9 cellular contexts compared by ENCODE assay signal in the genomic region with DNA sequence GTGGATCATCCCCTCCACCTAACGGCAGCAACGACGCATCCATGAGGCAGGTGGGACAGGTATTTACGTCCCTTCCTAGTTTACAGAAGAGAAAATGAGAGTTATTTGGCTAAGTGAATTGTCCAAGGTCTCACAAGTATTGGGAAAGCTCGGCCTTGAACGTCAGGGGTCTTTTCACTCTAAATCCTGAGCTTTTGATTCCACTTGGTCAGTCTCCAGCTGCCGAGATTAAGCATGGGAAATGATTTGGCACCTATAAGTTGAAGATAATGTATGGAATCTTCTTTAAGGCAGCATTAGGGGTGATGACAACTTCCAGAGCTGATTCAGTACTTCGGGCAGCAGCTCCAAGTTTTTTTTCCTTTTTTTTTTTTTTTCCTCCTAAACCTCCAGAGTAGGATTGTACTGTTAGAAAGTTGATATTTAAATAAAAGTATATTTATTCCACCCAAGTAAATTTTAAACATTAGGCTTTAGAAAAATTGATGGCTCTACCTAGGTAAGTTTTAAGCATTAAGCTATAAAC. TPM values are rescaled to one million over a fixed set of nuclear protein-coding genes. Genes with fewer than 3 reads are reported as not detected.
DNase-seq lines count a peak whose midpoint lies in the region; ATAC-seq and TF ChIP-seq lines count a peak whose summit lies in the region.
"Had no signal": no experiment of that assay in that cellular context is flagged by ENCODE, and none has a peak within 500 bp of the region (broad histone marks: within the 10 kb centered on the region; RNA-seq: fewer than 3 reads in every experiment).

No MANE protein-coding gene starts in this region.

- H3K27ac ChIP-seq in stomach smooth muscle (ENCODE audit: low read length), result no peak overlapping the region

- intact Hi-C loops in activated B cell treated with CpG ODN at 0.5 μM for 24 hours (cut with micrococcal nuclease), result loop anchor here (1.0 kb wide), 3 partner anchors 45 to 167 kb away; a partner anchor contains a TSS

- peak overlapping the region; percentile 71 to 73 for H3K9ac ChIP-seq in stomach smooth muscle (ENCODE audit: low read length in 2 of 2)

- H3K9me3 Mint-ChIP-seq in activated B cell treated with CpG ODN at 0.5 μM for 24 hours, result no peaks in the 10 kb centered on the region

- no peak for TF ChIP-seq CTCF in activated B cell treated with CpG ODN at 0.5 μM for 24 hours (IDR thresholded peaks at IDR 0.05)

- H3K27me3 ChIP-seq in stomach smooth muscle (ENCODE audit: control insufficient read depth in 1 of 2, insufficient read depth in 2 of 2, low read length in 2 of 2), result peaks cover 0 to 2% of the 10 kb centered on the region in 2 donors

- H3K4me1 ChIP-seq in stomach smooth muscle (ENCODE audit: control insufficient read depth, insufficient read depth, low read length), result peaks cover 5% of the 10 kb centered on the region

- H3K4me3 ChIP-seq in iPS-11a (ENCODE audit: low read depth, low read length) (peak overlapping the region; percentile 90), stomach smooth muscle (ENCODE audit: low read length in 2 of 2) (peak overlapping the region; percentile 75 to 97)

- POLR2A ChIA-PET in activated B cell treated with CpG ODN at 0.5 μM for 24 hours (lab: Charles Lee), result interaction anchor here (0.7 to 1.8 kb wide), 5 partner anchors 57 to 1145 kb away, joined by 3 to 13 read pairs (median 4); a partner anchor contains a TSS

- ATAC-seq in activated B cell treated with CpG ODN at 0.5 μM for 24 hours (ENCODE audit: low read depth), result no peak

- no peaks in the 10 kb centered on the region for H3K36me3 ChIP-seq in stomach smooth muscle (ENCODE audit: control insufficient read depth in 2 of 2, insufficient read depth in 2 of 2, low read length in 2 of 2)

- DNase-seq in NCI-H524 (lab: John Stamatoyannopoulos, UW), result peak; percentile 21 to 40
- no peak for DNase-seq in NCI-H524 treated with DMSO at 0.1 percent for 48 hours (lab: John Stamatoyannopoulos, UW)
- DNase-seq in activated B cell treated with CpG ODN at 0.5 μM for 24 hours, result no peak
- DNase-seq in NCI-H82 treated with DMSO at 0.1 percent for 48 hours (lab: John Stamatoyannopoulos, UW; ENCODE audit: unreplicated experiment), result no peak
- DNase-seq in activated gamma-delta T cell (lab: John Stamatoyannopoulos, UW), result no peak
- DNase-seq in NCI-H510A (lab: John Stamatoyannopoulos, UW), result no peak

- no peaks in the 10 kb centered on the region for H3K36me3 Mint-ChIP-seq in activated B cell treated with CpG ODN at 0.5 μM for 24 hours (ENCODE audit: low read depth)

- no peaks in the 10 kb centered on the region for H3K9me3 ChIP-seq in stomach smooth muscle (ENCODE audit: control insufficient read depth in 2 of 2, low read length in 2 of 2)

- peak overlapping the region; percentile 89 for H3K4me3 Mint-ChIP-seq in activated B cell treated with CpG ODN at 0.5 μM for 24 hours

- H3K27me3 Mint-ChIP-seq in activated B cell treated with CpG ODN at 0.5 μM for 24 hours, result no peaks in the 10 kb centered on the region

- H3K4me1 Mint-ChIP-seq in activated B cell treated with CpG ODN at 0.5 μM for 24 hours, result peaks cover 11% of the 10 kb centered on the region

- CTCF ChIA-PET in activated B cell treated with CpG ODN at 0.5 μM for 24 hours (lab: Charles Lee), result interaction anchor here (1.1 to 1.8 kb wide), 3 partner anchors 164 to 211 kb away, joined by 4 to 5 read pairs (median 4); no protein-coding TSS in a partner anchor

- no peak overlapping the region for H3K27ac Mint-ChIP-seq in activated B cell treated with CpG ODN at 0.5 μM for 24 hours

RNA-seq across cellular contexts. Expression of a gene that starts 0.7 kb away (rescaled TPM):
- 4.7 and 6.3 TPM in 2 replicates for total RNA-seq in activated B cell treated with CpG ODN at 0.5 μM for 24 hours

RNA-seq across cellular contexts. Expression of a gene that starts 44.9 kb away (rescaled TPM):
- 9.7 and 12.0 TPM in 2 replicates for total RNA-seq in activated B cell treated with CpG ODN at 0.5 μM for 24 hours

RNA-seq across cellular contexts. Expression of a gene that starts 58.5 kb away (rescaled TPM):
- not detected in 2 replicates for total RNA-seq in activated B cell treated with CpG ODN at 0.5 μM for 24 hours
- total RNA-seq: Daoy had no signal

Comparison
In these comparisons a context has a peak if more than half of its experiments do, and no peak if none do; other contexts are left out.
1. DNase-seq: peak in NCI-H524 (2 of 2); none in NCI-H524 treated with DMSO at 0.1 percent for 48 hours (single experiment), activated B cell treated with CpG ODN at 0.5 μM for 24 hours (single experiment), NCI-H82 treated with DMSO at 0.1 percent for 48 hours (single experiment), activated gamma-delta T cell (single experiment) and NCI-H510A (single experiment).